In genomic region chr2:68832161-68832869, GRCh38 we compare ENCODE assay signal across 2 cellular contexts.
TF ChIP-seq lines count a peak whose summit lies in the region.

No MANE protein-coding gene starts in this region.

TF ChIP-seq in A549, 52 proteins besides CTCF, POLR2A, EP300 and RAD21:
- no peak for TF ChIP-seq HMGXB4 (CRISPR knock-in tag; IDR thresholded peaks at IDR 0.05; ENCODE audit: borderline replicate concordance)
- no peak for TF ChIP-seq NR3C1 (IDR thresholded peaks at IDR 0.05)
- no peak for TF ChIP-seq RARB (CRISPR knock-in tag; IDR thresholded peaks at IDR 0.05)
- TF ChIP-seq HOXB5 (CRISPR knock-in tag; IDR thresholded peaks at IDR 0.05) = no peak
- no peak for TF ChIP-seq NPAS2 (CRISPR knock-in tag; IDR thresholded peaks at IDR 0.05; ENCODE audit: borderline replicate concordance)
- TF ChIP-seq HEYL (CRISPR knock-in tag; IDR thresholded peaks at IDR 0.05) = no peak
- no peak for TF ChIP-seq ZSCAN20 (CRISPR knock-in tag; IDR thresholded peaks at IDR 0.05)
- TF ChIP-seq BHLHE40 (IDR thresholded peaks at IDR 0.05; ENCODE audit: low read depth, low read length) = no peak
- no peak for TF ChIP-seq MAZ (IDR thresholded peaks at IDR 0.05; ENCODE audit: borderline replicate concordance, low read depth, low read length)
- TF ChIP-seq KDM1A (IDR thresholded peaks at IDR 0.05; ENCODE audit: low read depth) = no peak
- no peak for TF ChIP-seq CHD4 (IDR thresholded peaks at IDR 0.05; ENCODE audit: borderline replicate concordance)
- no peak for TF ChIP-seq JUN (IDR thresholded peaks at IDR 0.05)
- TF ChIP-seq CEBPB (IDR thresholded peaks at IDR 0.05) = no peak
- TF ChIP-seq MAX (IDR thresholded peaks at IDR 0.05) = no peak
- TF ChIP-seq FOSL2 (IDR thresholded peaks at IDR 0.05) = no peak
- no peak for TF ChIP-seq FOSL2 (CRISPR knock-in tag; IDR thresholded peaks at IDR 0.05)

TF ChIP-seq in H1, 55 proteins besides CTCF, POLR2A, EP300 and RAD21:
- TF ChIP-seq SIN3A (conservative IDR thresholded peaks at IDR 0.05 in 1 of 2, IDR thresholded peaks at IDR 0.05 in 1 of 2; ENCODE audit: low read depth in 1 of 2, low read length in 2 of 2) (no peak), RBBP5 (IDR thresholded peaks at IDR 0.05; ENCODE audit: borderline replicate concordance, low read depth, low read length) (no peak), CBX8 (IDR thresholded peaks at IDR 0.05; ENCODE audit: borderline replicate concordance, low read depth, low read length) (no peak), CHD7 (IDR thresholded peaks at IDR 0.05; ENCODE audit: insufficient replicate concordance, low read length) (no peak), FOSL1 (IDR thresholded peaks at IDR 0.05; ENCODE audit: insufficient read depth, low read depth, low read length) (no peak), KDM1A (IDR thresholded peaks at IDR 0.05; ENCODE audit: borderline replicate concordance, low read length) (no peak), CHD1 (IDR thresholded peaks at IDR 0.05; ENCODE audit: low read depth, low read length) (no peak), CTBP2 (IDR thresholded peaks at IDR 0.05; ENCODE audit: borderline replicate concordance, insufficient read depth, insufficient read length, low read length) (no peak), TAF7 (optimal IDR thresholded peaks at IDR 0.05; ENCODE audit: borderline replicate concordance, low read depth, low read length) (no peak), BACH1 (IDR thresholded peaks at IDR 0.05; ENCODE audit: low read length) (no peak), RFX5 (IDR thresholded peaks at IDR 0.05; ENCODE audit: borderline replicate concordance, low read depth, low read length) (no peak), MAX (IDR thresholded peaks at IDR 0.05) (no peak), TBP (IDR thresholded peaks at IDR 0.05; ENCODE audit: low read depth, low read length) (no peak)
